25 cellular contexts compared by ENCODE assay signal in genomic region chr3:57530071-57530608, GRCh38. TPM values are rescaled to one million over a fixed set of nuclear protein-coding genes. Genes with fewer than 3 reads are reported as not detected.
DNase-seq lines count a peak whose midpoint lies in the region; ATAC-seq and TF ChIP-seq lines count a peak whose summit lies in the region.
"Had no signal": no experiment of that assay in that cellular context is flagged by ENCODE, and none has a peak within 500 bp of the region (broad histone marks: within the 10 kb centered on the region; RNA-seq: fewer than 3 reads in every experiment).

No MANE protein-coding gene starts in this region.

- no peaks in the 10 kb centered on the region for H3K27me3 ChIP-seq in PC-3 (ENCODE audit: low read length)
- H3K27me3 ChIP-seq: BLaER1, thyroid gland had no signal

- H3K9me3 ChIP-seq in PC-3 (ENCODE audit: low read length) = no peaks in the 10 kb centered on the region
- H3K9me3 ChIP-seq: BLaER1, thyroid gland had no signal

- CTCF ChIA-PET in PC-3 (lab: Charles Lee) = no interaction called here

- no peak overlapping the region for H2AFZ ChIP-seq in PC-3 (ENCODE audit: low read length)

- H3K27ac ChIP-seq in PC-3 (ENCODE audit: low read length) = peak overlapping the region; percentile 10; the same call in 1 of the 2 replicates
- H3K27ac ChIP-seq: BLaER1, thyroid gland had no signal

- ATAC-seq in PC-3 (peak; percentile 97), GM21528 (IDR thresholded peaks at IDR 0.05; ENCODE audit: low FRiP score, unreplicated experiment) (no peak)
- ATAC-seq: esophagus mucosa; stimulated activated naive CD8-positive, alpha-beta T cell treated with anti-CD3 and anti-CD28 coated beads, Interleukin-15, Interleukin-2, amounts not matched to agents 100 U/mL and 50 U/mL, for 24 hours had no signal

- H3F3A ChIP-seq in PC-3 (ENCODE audit: low read length, unreplicated experiment) = no peaks in the 10 kb centered on the region

- no peak overlapping the region for H3K4me3 ChIP-seq in PC-3 (ENCODE audit: low read length)
- H3K4me3 ChIP-seq: BLaER1, thyroid gland had no signal

- no peaks in the 10 kb centered on the region for H3K79me2 ChIP-seq in PC-3 (ENCODE audit: low read length)

- H3K4me2 ChIP-seq in PC-3 (ENCODE audit: low read length) = peak overlapping the region; percentile 12; the same call in 1 of the 2 replicates
- H3K4me2 ChIP-seq: BLaER1 had no signal

- H3K9ac ChIP-seq in PC-3 (ENCODE audit: low read length) = no peak overlapping the region
- H3K9ac ChIP-seq: BLaER1 had no signal

- TF ChIP-seq CTCF in PC-3 (conservative IDR thresholded peaks at IDR 0.05; ENCODE audit: low read depth, low read length) = no peak

- no peaks in the 10 kb centered on the region for H4K20me1 ChIP-seq in PC-3 (ENCODE audit: low read length)
- H4K20me1 ChIP-seq: BLaER1 had no signal

- no peaks in the 10 kb centered on the region for H3K9me2 ChIP-seq in PC-3 (replicated peaks; ENCODE audit: low read length)

- intact Hi-C loops in PC-3 (cut with micrococcal nuclease) = loop anchor here (1.0 to 2.0 kb wide), 3 partner anchors 14 to 27 kb away; partner anchors contain the start of genes DNAH12 and PDE12

- no peaks in the 10 kb centered on the region for H3K36me3 ChIP-seq in PC-3 (ENCODE audit: low read depth, low read length)
- H3K36me3 ChIP-seq: BLaER1, thyroid gland had no signal

- BruUV-seq in PC-3 (replicated peaks; lab: Mats Ljungman, UMichigan) = no TSS peak

- H3K4me1 ChIP-seq in PC-3 (ENCODE audit: insufficient read depth, low read length) = peaks cover 13% of the 10 kb centered on the region
- H3K4me1 ChIP-seq: BLaER1, thyroid gland had no signal

- DNase-seq in DMS 273 treated with DMSO at 0.1 percent for 48 hours (lab: John Stamatoyannopoulos, UW) (peak; percentile 10), PC-3 (peak; percentile 59), cerebellar cortex (ENCODE audit: low spot score) (peak; percentile 8), renal cortical epithelial cell (ENCODE audit: low read depth) (peak; percentile 35), cerebellar nuclear complex (lab: John Stamatoyannopoulos, UW) (no peak), SKM-1 treated with dmso at 0.1 percent for 144 hours (lab: John Stamatoyannopoulos, UW; ENCODE audit: unreplicated experiment) (no peak)
- DNase-seq: activated CD4-positive, alpha-beta T cell treated with anti-CD3 and anti-CD28 coated beads for 1 hour; activated naive CD4-positive, alpha-beta T cell treated with anti-CD3 and anti-CD28 coated beads for 36 hours; activated T-cell treated with anti-CD3 and anti-CD28 coated beads, Interleukin-2, amount 50 U/mL, for 48 hours; anterior cingulate cortex; central memory CD4-positive, alpha-beta T cell; effector CD8-positive, alpha-beta T cell; HCEC 1CT; KG1; kidney; naive B cell; NCI-H69; nucleus accumbens; stimulated activated CD4-positive, alpha-beta T cell treated with anti-CD3 and anti-CD28 coated beads, Interleukin-4, amount 100 ng/mL, for 4 hours; stimulated activated naive CD8-positive, alpha-beta T cell treated with anti-CD3 and anti-CD28 coated beads, Interleukin-15, Interleukin-2, amounts not matched to agents 100 U/mL and 50 U/mL, for 24 hours; SW 1271; thyroid gland had no signal

- POLR2A ChIA-PET in PC-3 (lab: Charles Lee; ENCODE audit: unreplicated experiment) = interaction anchor here (0.6 to 0.7 kb wide), 2 partner anchors 51 to 226 kb away, joined by 3 to 4 read pairs; partner anchors contain the start of gene SLMAP

RNA-seq across cellular contexts. Expression of gene DNAH12, which starts 14.0 kb away (rescaled TPM):
- total RNA-seq in PC-3 (2014; rRNA removed) = 0.07 TPM in 1 of 2 replicates, not detected in the other
- 0.17 and 0.25 TPM in 2 replicates for total RNA-seq in renal cortical epithelial cell

RNA-seq across cellular contexts. Expression of gene PDE12, which starts 25.9 kb away (rescaled TPM):
- 25.3 and 32.3 TPM in 2 replicates for total RNA-seq in PC-3 (2014; rRNA removed)
- total RNA-seq in renal cortical epithelial cell = 19.8 and 27.3 TPM in 2 replicates

Comparison
In these comparisons a context has a peak if more than half of its experiments do, and no peak if none do; other contexts are left out.
1. DNase-seq: peak in DMS 273 treated with DMSO at 0.1 percent for 48 hours (single experiment), PC-3 (single experiment), cerebellar cortex (single experiment) and renal cortical epithelial cell (single experiment); none in cerebellar nuclear complex (0 of 2) and SKM-1 treated with dmso at 0.1 percent for 144 hours (single experiment).